Comparison of ENCODE assay signal across 8 cellular contexts in the genomic region with DNA sequence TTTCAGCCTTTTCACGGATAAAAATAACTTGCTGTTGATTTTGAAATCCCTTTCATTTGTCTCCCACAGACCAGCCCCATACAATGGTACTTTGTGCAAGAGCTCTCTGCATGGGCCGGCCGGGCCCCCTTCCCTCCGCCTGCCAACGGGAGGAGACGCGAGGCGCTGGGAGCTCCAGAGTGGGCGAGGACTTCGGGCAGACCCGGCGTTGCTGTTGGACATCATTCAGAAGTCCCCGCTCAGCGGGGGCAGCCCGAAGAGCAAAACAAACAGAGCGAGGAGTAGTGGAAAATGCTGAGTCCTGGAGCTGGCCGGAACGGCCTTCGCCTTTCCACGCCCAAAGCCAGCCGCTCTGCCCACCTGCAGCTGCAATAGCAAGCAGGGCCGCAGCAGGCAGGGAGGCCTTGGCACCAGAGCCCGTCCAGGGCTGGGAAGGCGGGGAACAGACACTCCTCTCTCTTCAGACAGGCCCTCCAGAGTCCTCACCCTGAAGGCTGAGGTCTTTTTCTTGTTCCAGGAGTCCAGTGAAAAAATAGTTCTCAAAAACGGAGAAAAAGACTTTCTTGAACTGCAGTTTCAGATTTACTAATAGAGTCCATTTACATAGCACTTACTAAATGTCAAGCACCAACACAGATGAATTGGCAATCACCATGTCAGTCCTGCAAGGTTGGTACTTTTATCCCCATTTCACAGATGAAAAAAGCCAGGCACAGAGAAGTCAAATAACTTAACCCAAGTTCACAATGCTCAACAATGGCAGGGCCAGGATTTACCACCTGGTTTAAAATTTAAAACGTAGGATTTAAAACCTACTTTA.
A peak's percentile ranks its signal among the peaks of the same experiment; 100 is the strongest.
DNase-seq lines count a peak whose midpoint lies in the region; ATAC-seq and TF ChIP-seq lines count a peak whose summit lies in the region.

No MANE protein-coding gene starts in this region.

- no peaks in the 10 kb centered on the region for H3K9me3 ChIP-seq in right atrium auricular region

- H3K36me3 ChIP-seq in right atrium auricular region = no peaks in the 10 kb centered on the region

- H3K9me3 Mint-ChIP-seq in activated B cell treated with CpG ODN at 0.5 μM for 24 hours = no peaks in the 10 kb centered on the region

- peaks cover 50% of the 10 kb centered on the region for H3K4me1 Mint-ChIP-seq in activated B cell treated with CpG ODN at 0.5 μM for 24 hours

- H3K27me3 Mint-ChIP-seq in activated B cell treated with CpG ODN at 0.5 μM for 24 hours = no peaks in the 10 kb centered on the region

- ATAC-seq in GM19463 (IDR thresholded peaks at IDR 0.05; ENCODE audit: unreplicated experiment) (peak; percentile 51), activated B cell treated with CpG ODN at 0.5 μM for 24 hours (ENCODE audit: low read depth) (peak; percentile 56), SK-N-SH treated with all-trans-retinoic acid at 6 μM for 48 hours (no peak), HG03159 (IDR thresholded peaks at IDR 0.05; ENCODE audit: unreplicated experiment) (no peak)

- TF ChIP-seq CTCF in activated B cell treated with CpG ODN at 0.5 μM for 24 hours (IDR thresholded peaks at IDR 0.05) (no peak), right atrium auricular region (IDR thresholded peaks at IDR 0.05) (no peak)

- peaks cover 23% of the 10 kb centered on the region for H3K36me3 Mint-ChIP-seq in activated B cell treated with CpG ODN at 0.5 μM for 24 hours (ENCODE audit: low read depth)

- intact Hi-C loops in activated B cell treated with CpG ODN at 0.5 μM for 24 hours (cut with micrococcal nuclease) = loop anchor here (2.0 kb wide), 1 partner anchor 17 kb away; no protein-coding TSS in a partner anchor

- POLR2A ChIA-PET in activated B cell treated with CpG ODN at 0.5 μM for 24 hours (lab: Charles Lee) = interaction anchor here (0.6 to 2.7 kb wide), 7 partner anchors 17 to 161 kb away, joined by 3 to 14 read pairs (median 3); no protein-coding TSS in a partner anchor

- peak overlapping the region; percentile 16 to 37 for H3K4me3 ChIP-seq in right atrium auricular region

- no peak for DNase-seq in activated B cell treated with CpG ODN at 0.5 μM for 24 hours
- peak; percentile 87 for DNase-seq in right atrium auricular region (ENCODE audit: low spot score)
- DNase-seq in smooth muscle cell of the brain vasculature (ENCODE audit: low read depth, low spot score) = peak; percentile 78
- DNase-seq in hepatic stellate cell (ENCODE audit: low spot score) = no peak
- no peak for DNase-seq in OCI-M1 (lab: John Stamatoyannopoulos, UW)

- H3K4me1 ChIP-seq in right atrium auricular region = peaks cover 0 to 39% of the 10 kb centered on the region in 2 donors

- CTCF ChIA-PET in activated B cell treated with CpG ODN at 0.5 μM for 24 hours (lab: Charles Lee) = interaction anchor here (1.1 kb wide), 1 partner anchor 182 kb away, joined by 3 read pairs; no protein-coding TSS in a partner anchor

- peak overlapping the region; percentile 46 for H3K4me3 Mint-ChIP-seq in activated B cell treated with CpG ODN at 0.5 μM for 24 hours

- H3K27ac Mint-ChIP-seq in activated B cell treated with CpG ODN at 0.5 μM for 24 hours = peak overlapping the region; percentile 63

- H3K27me3 ChIP-seq in right atrium auricular region = no peaks in the 10 kb centered on the region

- peak overlapping the region; percentile 71 to 75 for H3K27ac ChIP-seq in right atrium auricular region

TF ChIP-seq in SK-N-SH treated with all-trans-retinoic acid at 6 μM for 48 hours, 23 proteins besides CTCF, POLR2A, EP300 and RAD21:
- TF ChIP-seq ZFP3 (CRISPR knock-in tag; IDR thresholded peaks at IDR 0.05) (no peak), ZNF70 (CRISPR knock-in tag; IDR thresholded peaks at IDR 0.05) (no peak), ZFP30 (CRISPR knock-in tag; IDR thresholded peaks at IDR 0.05) (no peak), GLIS3 (CRISPR knock-in tag; IDR thresholded peaks at IDR 0.05) (no peak), ESRRG (CRISPR knock-in tag; IDR thresholded peaks at IDR 0.05) (no peak), ZC3H10 (CRISPR knock-in tag; IDR thresholded peaks at IDR 0.05) (no peak), CSDC2 (CRISPR knock-in tag; IDR thresholded peaks at IDR 0.05) (no peak)
- TF ChIP-seq, protein P1, sequence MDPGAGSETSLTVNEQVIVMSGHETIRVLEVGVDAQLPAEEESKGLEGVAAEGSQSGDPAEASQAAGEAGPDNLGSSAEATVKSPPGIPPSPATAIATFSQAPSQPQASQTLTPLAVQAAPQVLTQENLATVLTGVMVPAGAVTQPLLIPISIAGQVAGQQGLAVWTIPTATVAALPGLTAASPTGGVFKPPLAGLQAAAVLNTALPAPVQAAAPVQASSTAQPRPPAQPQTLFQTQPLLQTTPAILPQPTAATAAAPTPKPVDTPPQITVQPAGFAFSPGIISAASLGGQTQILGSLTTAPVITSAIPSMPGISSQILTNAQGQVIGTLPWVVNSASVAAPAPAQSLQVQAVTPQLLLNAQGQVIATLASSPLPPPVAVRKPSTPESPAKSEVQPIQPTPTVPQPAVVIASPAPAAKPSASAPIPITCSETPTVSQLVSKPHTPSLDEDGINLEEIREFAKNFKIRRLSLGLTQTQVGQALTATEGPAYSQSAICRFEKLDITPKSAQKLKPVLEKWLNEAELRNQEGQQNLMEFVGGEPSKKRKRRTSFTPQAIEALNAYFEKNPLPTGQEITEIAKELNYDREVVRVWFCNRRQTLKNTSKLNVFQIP (CRISPR knock-in tag; IDR thresholded peaks at IDR 0.05; ENCODE audit: borderline replicate concordance, low read depth) = no peak

Comparison
In these comparisons a context has a peak if more than half of its experiments do, and no peak if none do; other contexts are left out.
1. ATAC-seq: peak in GM19463 (single experiment) and activated B cell treated with CpG ODN at 0.5 μM for 24 hours (single experiment); none in SK-N-SH treated with all-trans-retinoic acid at 6 μM for 48 hours (single experiment) and HG03159 (single experiment).
2. DNase-seq: peak in right atrium auricular region (single experiment) and smooth muscle cell of the brain vasculature (single experiment); none in activated B cell treated with CpG ODN at 0.5 μM for 24 hours (single experiment), hepatic stellate cell (single experiment) and OCI-M1 (single experiment).